ENCODE assay signal across 12 cellular contexts in the genomic region with DNA sequence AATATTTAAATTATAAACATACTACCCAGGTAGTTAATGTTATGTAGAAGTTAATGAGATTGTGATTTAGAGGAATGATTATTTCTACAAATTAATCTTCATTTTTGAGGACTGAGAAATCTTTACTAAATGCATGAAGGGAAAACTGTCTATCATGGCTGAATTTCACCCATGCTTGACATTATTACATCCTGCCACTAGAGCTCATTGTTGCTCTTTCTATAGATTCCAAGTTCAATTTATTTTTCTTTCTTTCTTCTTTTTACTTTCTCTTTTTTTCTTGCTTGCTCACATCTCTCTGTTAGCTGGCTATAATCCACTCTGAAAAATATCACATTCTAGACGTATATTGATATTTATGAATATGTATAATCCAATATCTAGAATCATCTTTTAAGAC.
DNase-seq lines count a peak whose midpoint lies in the region; ATAC-seq and TF ChIP-seq lines count a peak whose summit lies in the region.
"Had no signal": no experiment of that assay in that cellular context is flagged by ENCODE, and none has a peak within 500 bp of the region (broad histone marks: within the 10 kb centered on the region; RNA-seq: fewer than 3 reads in every experiment).

No MANE protein-coding gene starts in this region.

- H3K4me1 ChIP-seq in neuronal stem cell (ENCODE audit: control insufficient read depth in 2 of 2, insufficient read depth in 1 of 2, low read depth in 1 of 2, low read length in 2 of 2) = no peaks in the 10 kb centered on the region
- no peaks in the 10 kb centered on the region for H3K4me1 ChIP-seq in effector memory CD4-positive, alpha-beta T cell (ENCODE audit: control insufficient read depth, insufficient read depth, low read length, poor library complexity, severe bottlenecking)

- no peak for ATAC-seq in natural killer cell
- ATAC-seq: activated naive CD4-positive, alpha-beta T cell treated with anti-CD3 and anti-CD28 coated beads, Interleukin-2, amount 50 U/mL, for 72 hours; effector memory CD8-positive, alpha-beta T cell had no signal

- H3K4me3 ChIP-seq in astrocyte of the spinal cord (ENCODE audit: low read depth, low read length) (no peak overlapping the region), neuronal stem cell (ENCODE audit: low read length in 2 of 2) (no peak overlapping the region)
- no peak overlapping the region for H3K4me3 ChIP-seq in effector memory CD4-positive, alpha-beta T cell (ENCODE audit: insufficient read depth, low read depth, low read length, poor library complexity, severe bottlenecking)

- in situ Hi-C loops in astrocyte of the spinal cord (cut with HindIII; ENCODE audit: low sequenced_read_pairs) = no loop called here

- H3K36me3 Mint-ChIP-seq in natural killer cell = no peaks in the 10 kb centered on the region
- H3K36me3 Mint-ChIP-seq: activated CD4-positive, alpha-beta memory T cell treated with anti-CD3 and anti-CD28 coated beads for 36 hours; activated naive CD4-positive, alpha-beta T cell treated with anti-CD3 and anti-CD28 coated beads, Interleukin-2, amount 50 U/mL, for 72 hours had no signal

- H3K4me1 Mint-ChIP-seq in natural killer cell = no peaks in the 10 kb centered on the region

- no peak overlapping the region for H3K4me3 Mint-ChIP-seq in natural killer cell
- H3K4me3 Mint-ChIP-seq: activated CD4-positive, alpha-beta memory T cell treated with anti-CD3 and anti-CD28 coated beads for 36 hours; effector memory CD8-positive, alpha-beta T cell had no signal

- TF ChIP-seq CTCF in astrocyte of the spinal cord (IDR thresholded peaks at IDR 0.05; ENCODE audit: low read depth, low read length) (peak; percentile 25), natural killer cell (IDR thresholded peaks at IDR 0.05) (no peak)

- H2AK5ac ChIP-seq in neuronal stem cell (ENCODE audit: low read depth, low read length) = no peak overlapping the region

- H2BK12ac ChIP-seq in neuronal stem cell (ENCODE audit: low read length) = no peak overlapping the region

- H2AFZ ChIP-seq in neuronal stem cell (ENCODE audit: low read length) = peak overlapping the region; percentile 36

- H3K27ac ChIP-seq in neuronal stem cell (replicated peaks; ENCODE audit: low read length) = no peak overlapping the region
- H3K27ac ChIP-seq in effector memory CD4-positive, alpha-beta T cell (ENCODE audit: insufficient read depth, low read length, poor library complexity, severe bottlenecking) = no peak overlapping the region

- no peak overlapping the region for H3K23ac ChIP-seq in neuronal stem cell (ENCODE audit: low read depth, low read length, poor library complexity)

- no peak overlapping the region for H3K14ac ChIP-seq in neuronal stem cell (ENCODE audit: low read length)

- no peak overlapping the region for H2BK5ac ChIP-seq in neuronal stem cell (ENCODE audit: low read length)

- no peak overlapping the region for H4K8ac ChIP-seq in neuronal stem cell (ENCODE audit: low read depth, low read length)

- DNase-seq in DMS153 treated with DMSO at 0.1 percent for 48 hours (lab: John Stamatoyannopoulos, UW; ENCODE audit: unreplicated experiment) (peak; percentile 8), DMS153 (lab: John Stamatoyannopoulos, UW) (no peak), NCI-H2171 (lab: John Stamatoyannopoulos, UW) (peak; percentile 43), astrocyte of the spinal cord (ENCODE audit: low read depth, low spot score) (no peak), neuronal stem cell (ENCODE audit: low spot score) (no peak), natural killer cell (no peak), hepatic stellate cell (ENCODE audit: low spot score) (no peak)
- no peak for DNase-seq in effector memory CD4-positive, alpha-beta T cell
- DNase-seq: activated CD4-positive, alpha-beta memory T cell treated with anti-CD3 and anti-CD28 coated beads for 36 hours; effector memory CD8-positive, alpha-beta T cell; GF-D8 had no signal

- no peak overlapping the region for H3K27ac Mint-ChIP-seq in natural killer cell
- H3K27ac Mint-ChIP-seq: activated CD4-positive, alpha-beta memory T cell treated with anti-CD3 and anti-CD28 coated beads for 36 hours; activated naive CD4-positive, alpha-beta T cell treated with anti-CD3 and anti-CD28 coated beads, Interleukin-2, amount 50 U/mL, for 72 hours; effector memory CD8-positive, alpha-beta T cell had no signal

- no peaks in the 10 kb centered on the region for H3K27me3 Mint-ChIP-seq in natural killer cell (ENCODE audit: low read depth in 2 of 2)
- H3K27me3 Mint-ChIP-seq: activated CD4-positive, alpha-beta memory T cell treated with anti-CD3 and anti-CD28 coated beads for 36 hours; effector memory CD8-positive, alpha-beta T cell had no signal

- no peak overlapping the region for H3K9ac ChIP-seq in neuronal stem cell (ENCODE audit: low read depth, low read length, poor library complexity)

- no peaks in the 10 kb centered on the region for H3K36me3 ChIP-seq in neuronal stem cell (replicated peaks in 1 of 2; ENCODE audit: control insufficient read depth in 2 of 2, insufficient read depth in 2 of 2, low read length in 2 of 2)
- no peaks in the 10 kb centered on the region for H3K36me3 ChIP-seq in effector memory CD4-positive, alpha-beta T cell (ENCODE audit: control insufficient read depth, insufficient read depth, low read length)

- peaks cover 5 to 6% of the 10 kb centered on the region in 2 donors for H3K9me3 Mint-ChIP-seq in natural killer cell
- H3K9me3 Mint-ChIP-seq: activated CD4-positive, alpha-beta memory T cell treated with anti-CD3 and anti-CD28 coated beads for 36 hours had no signal

- H2BK120ac ChIP-seq in neuronal stem cell (ENCODE audit: low read depth, low read length) = no peak overlapping the region

- H4K91ac ChIP-seq in neuronal stem cell (ENCODE audit: low read depth, low read length, poor library complexity) = no peak overlapping the region

- no peaks in the 10 kb centered on the region for H3K27me3 ChIP-seq in neuronal stem cell (ENCODE audit: control insufficient read depth in 3 of 3, insufficient read depth in 3 of 3, low read depth in 1 of 3, low read length in 3 of 3)
- no peaks in the 10 kb centered on the region for H3K27me3 ChIP-seq in effector memory CD4-positive, alpha-beta T cell (replicated peaks; ENCODE audit: control insufficient read depth, insufficient read depth, low read length, poor library complexity, severe bottlenecking)

- intact Hi-C loops in natural killer cell (cut with micrococcal nuclease) = no loop called here

- no peak overlapping the region for H2BK15ac ChIP-seq in neuronal stem cell (ENCODE audit: low read length)

- no peaks in the 10 kb centered on the region for H3K9me3 ChIP-seq in neuronal stem cell (replicated peaks in 1 of 2; ENCODE audit: control insufficient read depth in 2 of 2, insufficient read depth in 1 of 2, low read depth in 1 of 2, low read length in 2 of 2)
- H3K9me3 ChIP-seq in effector memory CD4-positive, alpha-beta T cell (ENCODE audit: control insufficient read depth, low read length) = no peaks in the 10 kb centered on the region

- no CpG with 5 or more reads among the region's 1 CpG for WGBS in neuronal stem cell (ENCODE audit: extremely low coverage in 2 of 2, insufficient read length in 2 of 2, insufficient replicate concordance in 1 of 2), 2 donors

- no peak overlapping the region for H3K18ac ChIP-seq in neuronal stem cell (ENCODE audit: low read length)

- no peak overlapping the region for H3K4me2 ChIP-seq in neuronal stem cell (ENCODE audit: insufficient read depth, low read length, poor library complexity, severe bottlenecking)

- H3K4ac ChIP-seq in neuronal stem cell (ENCODE audit: low read length) = no peak overlapping the region

- H3K79me1 ChIP-seq in neuronal stem cell (ENCODE audit: low read depth, low read length) = no peaks in the 10 kb centered on the region

Comparison
In these comparisons a context has a peak if more than half of its experiments do, and no peak if none do; other contexts are left out.
1. DNase-seq: peak in DMS153 treated with DMSO at 0.1 percent for 48 hours (single experiment) and NCI-H2171 (single experiment); none in DMS153 (single experiment), astrocyte of the spinal cord (single experiment), neuronal stem cell (single experiment), natural killer cell (single experiment), effector memory CD4-positive, alpha-beta T cell (0 of 3) and hepatic stellate cell (single experiment).